Comparison of ENCODE assay signal across 1 cellular context in genomic region chr2:56184500-56184996, GRCh38.
TF ChIP-seq lines count a peak whose summit lies in the region.

No MANE protein-coding gene starts in this region.

TF ChIP-seq in GM23338, 12 proteins besides CTCF, POLR2A, EP300 and RAD21 (continued from another document):
- TF ChIP-seq, protein P1, sequence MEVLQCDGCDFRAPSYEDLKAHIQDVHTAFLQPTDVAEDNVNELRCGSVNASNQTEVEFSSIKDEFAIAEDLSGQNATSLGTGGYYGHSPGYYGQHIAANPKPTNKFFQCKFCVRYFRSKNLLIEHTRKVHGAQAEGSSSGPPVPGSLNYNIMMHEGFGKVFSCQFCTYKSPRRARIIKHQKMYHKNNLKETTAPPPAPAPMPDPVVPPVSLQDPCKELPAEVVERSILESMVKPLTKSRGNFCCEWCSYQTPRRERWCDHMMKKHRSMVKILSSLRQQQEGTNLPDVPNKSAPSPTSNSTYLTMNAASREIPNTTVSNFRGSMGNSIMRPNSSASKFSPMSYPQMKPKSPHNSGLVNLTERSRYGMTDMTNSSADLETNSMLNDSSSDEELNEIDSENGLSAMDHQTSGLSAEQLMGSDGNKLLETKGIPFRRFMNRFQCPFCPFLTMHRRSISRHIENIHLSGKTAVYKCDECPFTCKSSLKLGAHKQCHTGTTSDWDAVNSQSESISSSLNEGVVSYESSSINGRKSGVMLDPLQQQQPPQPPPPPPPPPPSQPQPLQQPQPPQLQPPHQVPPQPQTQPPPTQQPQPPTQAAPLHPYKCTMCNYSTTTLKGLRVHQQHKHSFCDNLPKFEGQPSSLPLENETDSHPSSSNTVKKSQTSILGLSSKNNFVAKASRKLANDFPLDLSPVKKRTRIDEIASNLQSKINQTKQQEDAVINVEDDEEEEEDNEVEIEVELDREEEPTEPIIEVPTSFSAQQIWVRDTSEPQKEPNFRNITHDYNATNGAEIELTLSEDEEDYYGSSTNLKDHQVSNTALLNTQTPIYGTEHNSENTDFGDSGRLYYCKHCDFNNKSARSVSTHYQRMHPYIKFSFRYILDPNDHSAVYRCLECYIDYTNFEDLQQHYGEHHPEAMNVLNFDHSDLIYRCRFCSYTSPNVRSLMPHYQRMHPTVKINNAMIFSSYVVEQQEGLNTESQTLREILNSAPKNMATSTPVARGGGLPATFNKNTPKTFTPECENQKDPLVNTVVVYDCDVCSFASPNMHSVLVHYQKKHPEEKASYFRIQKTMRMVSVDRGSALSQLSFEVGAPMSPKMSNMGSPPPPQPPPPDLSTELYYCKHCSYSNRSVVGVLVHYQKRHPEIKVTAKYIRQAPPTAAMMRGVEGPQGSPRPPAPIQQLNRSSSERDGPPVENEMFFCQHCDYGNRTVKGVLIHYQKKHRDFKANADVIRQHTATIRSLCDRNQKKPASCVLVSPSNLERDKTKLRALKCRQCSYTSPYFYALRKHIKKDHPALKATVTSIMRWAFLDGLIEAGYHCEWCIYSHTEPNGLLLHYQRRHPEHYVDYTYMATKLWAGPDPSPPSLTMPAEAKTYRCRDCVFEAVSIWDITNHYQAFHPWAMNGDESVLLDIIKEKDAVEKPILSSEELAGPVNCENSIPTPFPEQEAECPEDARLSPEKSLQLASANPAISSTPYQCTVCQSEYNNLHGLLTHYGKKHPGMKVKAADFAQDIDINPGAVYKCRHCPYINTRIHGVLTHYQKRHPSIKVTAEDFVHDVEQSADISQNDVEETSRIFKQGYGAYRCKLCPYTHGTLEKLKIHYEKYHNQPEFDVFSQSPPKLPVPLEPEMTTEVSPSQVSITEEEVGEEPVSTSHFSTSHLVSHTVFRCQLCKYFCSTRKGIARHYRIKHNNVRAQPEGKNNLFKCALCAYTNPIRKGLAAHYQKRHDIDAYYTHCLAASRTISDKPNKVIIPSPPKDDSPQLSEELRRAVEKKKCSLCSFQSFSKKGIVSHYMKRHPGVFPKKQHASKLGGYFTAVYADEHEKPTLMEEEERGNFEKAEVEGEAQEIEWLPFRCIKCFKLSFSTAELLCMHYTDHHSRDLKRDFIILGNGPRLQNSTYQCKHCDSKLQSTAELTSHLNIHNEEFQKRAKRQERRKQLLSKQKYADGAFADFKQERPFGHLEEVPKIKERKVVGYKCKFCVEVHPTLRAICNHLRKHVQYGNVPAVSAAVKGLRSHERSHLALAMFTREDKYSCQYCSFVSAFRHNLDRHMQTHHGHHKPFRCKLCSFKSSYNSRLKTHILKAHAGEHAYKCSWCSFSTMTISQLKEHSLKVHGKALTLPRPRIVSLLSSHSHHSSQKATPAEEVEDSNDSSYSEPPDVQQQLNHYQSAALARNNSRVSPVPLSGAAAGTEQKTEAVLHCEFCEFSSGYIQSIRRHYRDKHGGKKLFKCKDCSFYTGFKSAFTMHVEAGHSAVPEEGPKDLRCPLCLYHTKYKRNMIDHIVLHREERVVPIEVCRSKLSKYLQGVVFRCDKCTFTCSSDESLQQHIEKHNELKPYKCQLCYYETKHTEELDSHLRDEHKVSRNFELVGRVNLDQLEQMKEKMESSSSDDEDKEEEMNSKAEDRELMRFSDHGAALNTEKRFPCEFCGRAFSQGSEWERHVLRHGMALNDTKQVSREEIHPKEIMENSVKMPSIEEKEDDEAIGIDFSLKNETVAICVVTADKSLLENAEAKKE (CRISPR knock-in tag; IDR thresholded peaks at IDR 0.05), result no peak
- TF ChIP-seq, protein P2, sequence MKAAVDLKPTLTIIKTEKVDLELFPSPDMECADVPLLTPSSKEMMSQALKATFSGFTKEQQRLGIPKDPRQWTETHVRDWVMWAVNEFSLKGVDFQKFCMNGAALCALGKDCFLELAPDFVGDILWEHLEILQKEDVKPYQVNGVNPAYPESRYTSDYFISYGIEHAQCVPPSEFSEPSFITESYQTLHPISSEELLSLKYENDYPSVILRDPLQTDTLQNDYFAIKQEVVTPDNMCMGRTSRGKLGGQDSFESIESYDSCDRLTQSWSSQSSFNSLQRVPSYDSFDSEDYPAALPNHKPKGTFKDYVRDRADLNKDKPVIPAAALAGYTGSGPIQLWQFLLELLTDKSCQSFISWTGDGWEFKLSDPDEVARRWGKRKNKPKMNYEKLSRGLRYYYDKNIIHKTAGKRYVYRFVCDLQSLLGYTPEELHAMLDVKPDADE (IDR thresholded peaks at IDR 0.05), result no peak
- no peak for TF ChIP-seq POLR2AphosphoS5 (IDR thresholded peaks at IDR 0.05; ENCODE audit: low read depth)
